In genomic region chr5:34676409-34676808, GRCh38 we compare ENCODE assay signal across 20 cellular contexts. TPM values are rescaled to one million over a fixed set of nuclear protein-coding genes. Genes with fewer than 3 reads are reported as not detected.
DNase-seq lines count a peak whose midpoint lies in the region; FAIRE-seq and TF ChIP-seq lines count a peak whose summit lies in the region.
"Had no signal": no experiment of that assay in that cellular context is flagged by ENCODE, and none has a peak within 500 bp of the region (broad histone marks: within the 10 kb centered on the region; RNA-seq: fewer than 3 reads in every experiment).

No MANE protein-coding gene starts in this region.

- H2AK5ac ChIP-seq in mesenchymal stem cell (ENCODE audit: low read length, severe bottlenecking): no peak overlapping the region

- no peak for TF ChIP-seq POLR2A in breast epithelium (IDR thresholded peaks at IDR 0.05)

- no peak overlapping the region for H3K4me3 ChIP-seq in breast epithelium
- H3K4me3 ChIP-seq in mammary epithelial cell (replicated peaks in 1 of 3; ENCODE audit: insufficient read depth in 1 of 3, low read depth in 2 of 3, low read length in 3 of 3): no peak overlapping the region
- no peak overlapping the region for H3K4me3 ChIP-seq in mesenchymal stem cell (ENCODE audit: insufficient read depth in 1 of 2, low read depth in 1 of 2, low read length in 2 of 2)
- no peak overlapping the region for H3K4me3 ChIP-seq in small intestine (ENCODE audit: low read depth in 1 of 2, low read length in 2 of 2)
- H3K4me3 ChIP-seq: BLaER1 treated with 17β-estradiol and CSF1 and Interleukin-3, amounts not matched to agents 10 nM and 100 nM had no signal

- intact Hi-C loops in MCF 10A (cut with micrococcal nuclease) (no loop called here), breast epithelium (cut with DNase I; ENCODE audit: low total_unique reads) (no loop called here), mammary epithelial cell (cut with micrococcal nuclease) (no loop called here)

- H3K4ac ChIP-seq in mesenchymal stem cell (ENCODE audit: low read depth in 1 of 2, low read length in 2 of 2): no peak overlapping the region

- no peak overlapping the region for H4K8ac ChIP-seq in mesenchymal stem cell (ENCODE audit: low read length)

- H3K27ac ChIP-seq in breast epithelium (no peak overlapping the region), mammary epithelial cell (ENCODE audit: insufficient read depth, low read depth, low read length) (no peak overlapping the region), mesenchymal stem cell (ENCODE audit: low read length, poor library complexity, severe bottlenecking) (peak overlapping the region; percentile 41), small intestine (ENCODE audit: low read depth in 1 of 2, low read length in 1 of 2) (no peak overlapping the region)
- H3K27ac ChIP-seq: 22Rv1; BLaER1 treated with 17β-estradiol and CSF1 and Interleukin-3, amounts not matched to agents 10 nM and 100 nM; RWPE1; VCaP had no signal

- no peak overlapping the region for H3K9ac ChIP-seq in mammary epithelial cell (ENCODE audit: insufficient read depth, low read length)
- peak overlapping the region; percentile 27 for H3K9ac ChIP-seq in mesenchymal stem cell (ENCODE audit: low read length)
- H3K9ac ChIP-seq: BLaER1 treated with 17β-estradiol and CSF1 and Interleukin-3, amounts not matched to agents 10 nM and 100 nM had no signal

- no peak for FAIRE-seq in small intestine (lab: Jason Lieb, UNC)
- FAIRE-seq: colon had no signal

- H2AFZ ChIP-seq in mammary epithelial cell (ENCODE audit: low read depth, low read length) (no peak overlapping the region), mesenchymal stem cell (ENCODE audit: low read depth, low read length) (no peak overlapping the region)

- BruUV-seq in MCF 10A (replicated peaks; lab: Mats Ljungman, UMichigan) (no TSS peak), mammary epithelial cell (replicated peaks; lab: Mats Ljungman, UMichigan) (no TSS peak)

- no peak for TF ChIP-seq CTCF in MCF 10A (IDR thresholded peaks at IDR 0.05; ENCODE audit: unreplicated experiment)
- TF ChIP-seq CTCF in breast epithelium (IDR thresholded peaks at IDR 0.05): no peak
- TF ChIP-seq CTCF in mammary epithelial cell (conservative IDR thresholded peaks at IDR 0.05 in 1 of 2, IDR thresholded peaks at IDR 0.05 in 1 of 2; ENCODE audit: extremely low read depth in 1 of 2, insufficient read depth in 1 of 2, low read depth in 1 of 2, low read length in 2 of 2): no peak
- TF ChIP-seq CTCF in type B pancreatic cell (conservative IDR thresholded peaks at IDR 0.05): no peak

- POLR2A ChIA-PET in MCF 10A (lab: Yijun Ruan, JAX): interaction anchor here (1.2 kb wide), 1 partner anchor 152 kb away, joined by 3 read pairs; no protein-coding TSS in a partner anchor

- no peaks in the 10 kb centered on the region for H3K79me1 ChIP-seq in mesenchymal stem cell (replicated peaks; ENCODE audit: low read length, poor library complexity, severe bottlenecking)

- H3K27ac Mint-ChIP-seq in MCF 10A (ENCODE audit: low read depth, unreplicated experiment): peak overlapping the region; percentile 54
- peak overlapping the region; percentile 68 for H3K27ac Mint-ChIP-seq in type B pancreatic cell
- H3K27ac Mint-ChIP-seq: activated CD4-positive, alpha-beta memory T cell treated with anti-CD3 and anti-CD28 coated beads, Interleukin-2, amount 10 ng/mL, durations not matched to agents 7 days and 5 days; stimulated activated memory B cell treated with anti-CD40 and anti-IgM and Interleukin-4, amounts not matched to agents 10 μg/mL and 1 μg/mL and 100 μg/mL, for 72 hours; T-cell had no signal

- H2BK12ac ChIP-seq in mesenchymal stem cell (ENCODE audit: low read length in 2 of 2): no peak overlapping the region

- H3K4me1 Mint-ChIP-seq in MCF 10A (ENCODE audit: insufficient read depth, unreplicated experiment) (peaks cover 7% of the 10 kb centered on the region), type B pancreatic cell (ENCODE audit: unreplicated experiment) (peaks cover 34% of the 10 kb centered on the region)
- H3K4me1 Mint-ChIP-seq: activated CD4-positive, alpha-beta memory T cell treated with anti-CD3 and anti-CD28 coated beads, Interleukin-2, amount 10 ng/mL, durations not matched to agents 7 days and 5 days; stimulated activated memory B cell treated with anti-CD40 and anti-IgM and Interleukin-4, amounts not matched to agents 10 μg/mL and 1 μg/mL and 100 μg/mL, for 72 hours; T-cell had no signal

- no peak overlapping the region for H3K14ac ChIP-seq in mesenchymal stem cell (ENCODE audit: low read length in 2 of 2)

- H4K91ac ChIP-seq in mesenchymal stem cell (ENCODE audit: low read length): no peak overlapping the region

- CTCF ChIA-PET in MCF 10A (lab: Yijun Ruan, JAX): no interaction called here
- CTCF ChIA-PET in mammary epithelial cell (lab: Charles Lee; ENCODE audit: low non-redundant PET): no interaction called here

- no peaks in the 10 kb centered on the region for H4K20me1 ChIP-seq in mammary epithelial cell (ENCODE audit: insufficient read depth, low read length)

- no peak overlapping the region for H3K4me2 ChIP-seq in mammary epithelial cell (ENCODE audit: insufficient read depth, low read depth, low read length)
- no peak overlapping the region for H3K4me2 ChIP-seq in mesenchymal stem cell (ENCODE audit: low read length, poor library complexity, severe bottlenecking)
- H3K4me2 ChIP-seq: BLaER1 treated with 17β-estradiol and CSF1 and Interleukin-3, amounts not matched to agents 10 nM and 100 nM had no signal

- dilution Hi-C loops in mammary epithelial cell (cut with HindIII; ENCODE audit: low sequenced_read_pairs): no loop called here

- H3K9me3 ChIP-seq in breast epithelium (no peaks in the 10 kb centered on the region), mammary epithelial cell (replicated peaks; ENCODE audit: insufficient read depth, low read length) (no peaks in the 10 kb centered on the region), mesenchymal stem cell (ENCODE audit: control insufficient read depth, low read length) (no peaks in the 10 kb centered on the region), small intestine (ENCODE audit: control insufficient read depth, low read depth) (no peaks in the 10 kb centered on the region)

- H3K36me3 ChIP-seq in breast epithelium (no peaks in the 10 kb centered on the region), mammary epithelial cell (ENCODE audit: insufficient read depth, low read length) (no peaks in the 10 kb centered on the region), mesenchymal stem cell (ENCODE audit: control insufficient read depth in 1 of 2, insufficient read depth in 2 of 2, low read depth in 1 of 2, low read length in 2 of 2) (peaks cover 12 to 38% of the 10 kb centered on the region in 2 experiments), small intestine (ENCODE audit: control insufficient read depth in 2 of 2, insufficient read depth in 2 of 2, low read length in 2 of 2) (no peaks in the 10 kb centered on the region)

- H3K4me1 ChIP-seq in breast epithelium (no peaks in the 10 kb centered on the region), mammary epithelial cell (ENCODE audit: insufficient read depth, low read length) (peaks cover 25% of the 10 kb centered on the region), mesenchymal stem cell (ENCODE audit: control insufficient read depth, insufficient read depth, low read depth, low read length) (peaks cover 12% of the 10 kb centered on the region), small intestine (ENCODE audit: control insufficient read depth in 2 of 2, insufficient read depth in 1 of 2, low read depth in 1 of 2, low read length in 1 of 2) (peaks cover 7 to 11% of the 10 kb centered on the region in 2 donors)

- H2BK15ac ChIP-seq in mesenchymal stem cell (ENCODE audit: low read depth, poor library complexity, severe bottlenecking): no peak overlapping the region

- H3K9me3 Mint-ChIP-seq in MCF 10A (ENCODE audit: unreplicated experiment) (no peaks in the 10 kb centered on the region), type B pancreatic cell (no peaks in the 10 kb centered on the region)
- H3K9me3 Mint-ChIP-seq: activated CD4-positive, alpha-beta memory T cell treated with anti-CD3 and anti-CD28 coated beads, Interleukin-2, amount 10 ng/mL, durations not matched to agents 7 days and 5 days; stimulated activated memory B cell treated with anti-CD40 and anti-IgM and Interleukin-4, amounts not matched to agents 10 μg/mL and 1 μg/mL and 100 μg/mL, for 72 hours; T-cell had no signal

- H3K27me3 Mint-ChIP-seq in MCF 10A (ENCODE audit: insufficient read depth, unreplicated experiment): no peaks in the 10 kb centered on the region
- no peaks in the 10 kb centered on the region for H3K27me3 Mint-ChIP-seq in type B pancreatic cell
- H3K27me3 Mint-ChIP-seq: activated CD4-positive, alpha-beta memory T cell treated with anti-CD3 and anti-CD28 coated beads, Interleukin-2, amount 10 ng/mL, durations not matched to agents 7 days and 5 days had no signal

- in situ Hi-C loops in mammary epithelial cell (cut with MboI; ENCODE audit: low sequenced_read_pairs in 2 of 2): no loop called here

- DNase-seq in MCF 10A (ENCODE audit: unreplicated experiment): peak; percentile 9
- no peak for DNase-seq in breast epithelium (ENCODE audit: low spot score in 2 of 2)
- peak; percentile 56 for DNase-seq in mammary epithelial cell
- DNase-seq in mesenchymal stem cell: no peak
- DNase-seq in type B pancreatic cell (ENCODE audit: extremely low spot score, unreplicated experiment): no peak
- no peak for DNase-seq in stimulated activated CD4-positive, alpha-beta T cell treated with anti-CD3 and anti-CD28 coated beads, Interleukin-4, amount 100 ng/mL, for 1 hour
- no peak for DNase-seq in small intestine
- no peak for DNase-seq in NCI-H187 treated with DMSO at 0.1 percent for 48 hours (lab: John Stamatoyannopoulos, UW)
- DNase-seq: activated CD4-positive, alpha-beta memory T cell treated with anti-CD3 and anti-CD28 coated beads, Interleukin-2, amount 10 ng/mL, durations not matched to agents 7 days and 5 days; DMS153; KBM-7; NCI-H1092 treated with DMSO at 0.1 percent for 48 hours; NCI-H2171 treated with DMSO at 0.1 percent for 48 hours; T-cell had no signal

- H2BK120ac ChIP-seq in mesenchymal stem cell (ENCODE audit: low read depth, low read length): no peak overlapping the region

- peaks cover 6% of the 10 kb centered on the region for H3K36me3 Mint-ChIP-seq in MCF 10A (ENCODE audit: insufficient read depth, unreplicated experiment)
- peaks cover 32% of the 10 kb centered on the region for H3K36me3 Mint-ChIP-seq in type B pancreatic cell
- H3K36me3 Mint-ChIP-seq: stimulated activated memory B cell treated with anti-CD40 and anti-IgM and Interleukin-4, amounts not matched to agents 10 μg/mL and 1 μg/mL and 100 μg/mL, for 72 hours; T-cell had no signal

- H3K79me2 ChIP-seq in mammary epithelial cell (ENCODE audit: insufficient read depth, low read length): peaks cover 97% of the 10 kb centered on the region

- H3K23ac ChIP-seq in mesenchymal stem cell (ENCODE audit: low read length in 2 of 2): no peak overlapping the region

- no peak overlapping the region for H3K18ac ChIP-seq in mesenchymal stem cell (ENCODE audit: low read depth in 1 of 2, low read length in 2 of 2)

- H2BK5ac ChIP-seq in mesenchymal stem cell (ENCODE audit: low read depth, low read length, poor library complexity, severe bottlenecking): no peak overlapping the region

- H3K27me3 ChIP-seq in breast epithelium: no peaks in the 10 kb centered on the region
- H3K27me3 ChIP-seq in mammary epithelial cell (ENCODE audit: insufficient read depth, low read length): no peaks in the 10 kb centered on the region
- no peaks in the 10 kb centered on the region for H3K27me3 ChIP-seq in mesenchymal stem cell (ENCODE audit: control insufficient read depth in 1 of 2, insufficient read depth in 1 of 2, low read length in 2 of 2)
- no peaks in the 10 kb centered on the region for H3K27me3 ChIP-seq in small intestine (ENCODE audit: control insufficient read depth in 2 of 2, insufficient read depth in 2 of 2, low read length in 2 of 2)
- H3K27me3 ChIP-seq: BLaER1 treated with 17β-estradiol and CSF1 and Interleukin-3, amounts not matched to agents 10 nM and 100 nM had no signal

- WGBS in mammary epithelial cell (ENCODE audit: low coverage, missing lambda C conversion rate): 95% methylated on average over 4 of the region's 4 CpGs
- 86% methylated on average over 3 of the region's 4 CpGs for WGBS in mesenchymal stem cell
- WGBS in small intestine, 3 donors: 77 to 83% (median 83%) methylated on average over 4 of the region's 4 CpGs

- no peak overlapping the region for H3K4me3 Mint-ChIP-seq in MCF 10A (ENCODE audit: unreplicated experiment)
- H3K4me3 Mint-ChIP-seq in type B pancreatic cell: peak overlapping the region; percentile 18
- H3K4me3 Mint-ChIP-seq: activated CD4-positive, alpha-beta memory T cell treated with anti-CD3 and anti-CD28 coated beads, Interleukin-2, amount 10 ng/mL, durations not matched to agents 7 days and 5 days; stimulated activated memory B cell treated with anti-CD40 and anti-IgM and Interleukin-4, amounts not matched to agents 10 μg/mL and 1 μg/mL and 100 μg/mL, for 72 hours; T-cell had no signal

RNA-seq across cellular contexts. Expression of gene RAI14, which starts 20.3 kb away (rescaled TPM):
- total RNA-seq in MCF 10A (2022): 47.6 and 47.9 TPM in 2 replicates
- total RNA-seq in breast epithelium: 10 to 100 TPM; 12.5 to 38.7 (median 22.4) TPM
- 100 to 1,000 TPM; 114 to 184 TPM for total RNA-seq in mammary epithelial cell
- 46.7 TPM for polyA plus RNA-seq in mammary epithelial cell
- polyA minus RNA-seq in mammary epithelial cell: 258 TPM
- polyA plus RNA-seq in mesenchymal stem cell (2013, experiment 1 of 2): 100 TPM
- 99.7 TPM for polyA plus RNA-seq in mesenchymal stem cell (2013, experiment 2 of 2)
- 83.1 and 102 TPM in 2 replicates for total RNA-seq in type B pancreatic cell (ENCODE audit: low replicate concordance)
- 1 to 10 TPM; 4.2 to 9.2 (median 5.9) TPM for polyA plus RNA-seq in small intestine

Comparison
In these comparisons a context has a peak if more than half of its experiments do, and no peak if none do; other contexts are left out.
1. DNase-seq: peak in MCF 10A (single experiment) and mammary epithelial cell (single experiment); none in breast epithelium (0 of 2), mesenchymal stem cell (single experiment), type B pancreatic cell (single experiment), stimulated activated CD4-positive, alpha-beta T cell treated with anti-CD3 and anti-CD28 coated beads, Interleukin-4, amount 100 ng/mL, for 1 hour (single experiment), small intestine (single experiment) and NCI-H187 treated with DMSO at 0.1 percent for 48 hours (single experiment).